ENCODE assay signal across 8 cellular contexts in genomic region chr19:43826787-43827754, GRCh38. TPM values are rescaled to one million over a fixed set of nuclear protein-coding genes. Genes with fewer than 3 reads are reported as not detected.
DNase-seq lines count a peak whose midpoint lies in the region; ATAC-seq and TF ChIP-seq lines count a peak whose summit lies in the region.

Gene ZNF283, plus strand, starts transcription at chr19:43827321. Its CDS starts 6,184 bp downstream, at chr19:43833505.

- peak within 1 kb of the TSS; percentile 98 for H3K4me2 ChIP-seq in osteoblast (ENCODE audit: insufficient read depth, low read length)

- H3K4me1 ChIP-seq in osteoblast (ENCODE audit: insufficient read depth, low read length) (peaks cover 10% of the 10 kb centered on the region), testis (peaks cover 9% of the 10 kb centered on the region)

- H2AFZ ChIP-seq in osteoblast (ENCODE audit: low read length): peak within 1 kb of the TSS; percentile 93

- TF ChIP-seq CTCF in osteoblast (IDR thresholded peaks at IDR 0.05; ENCODE audit: extremely low read depth, low read depth, low read length) (no peak), testis (IDR thresholded peaks at IDR 0.05) (no peak)

- ATAC-seq in SK-N-SH treated with all-trans-retinoic acid at 6 μM for 48 hours (peak; percentile 99), Right ventricle myocardium inferior (peak; percentile 100)

- peaks cover 24% of the 10 kb centered on the region for H3K9me3 Mint-ChIP-seq in activated naive CD8-positive, alpha-beta T cell treated with anti-CD3 and anti-CD28 coated beads for 36 hours

- TF ChIP-seq POLR2A in testis (IDR thresholded peaks at IDR 0.05): no peak

- intact Hi-C loops in Right ventricle myocardium inferior (cut with DNase I): no loop called here
- intact Hi-C loops in testis (cut with DNase I; ENCODE audit: low total_unique reads): no loop called here

- H3K9me3 ChIP-seq in osteoblast (ENCODE audit: low read depth, low read length) (no peaks in the 10 kb centered on the region), testis (no peaks in the 10 kb centered on the region)

- H3K27ac ChIP-seq in osteoblast (ENCODE audit: low read depth, low read length) (peak within 1 kb of the TSS; percentile 59), testis (peak within 1 kb of the TSS; percentile 46 to 51)

- H3K27me3 Mint-ChIP-seq in activated naive CD8-positive, alpha-beta T cell treated with anti-CD3 and anti-CD28 coated beads for 36 hours: peaks cover 18% of the 10 kb centered on the region

- H4K20me1 ChIP-seq in osteoblast (ENCODE audit: insufficient read depth, low read length): no peaks in the 10 kb centered on the region

- H3K27ac Mint-ChIP-seq in activated naive CD8-positive, alpha-beta T cell treated with anti-CD3 and anti-CD28 coated beads for 36 hours: peak within 1 kb of the TSS; percentile 82

- peak within 1 kb of the TSS; percentile 87 for H3K4me3 ChIP-seq in osteoblast (ENCODE audit: insufficient read depth, low read length)
- H3K4me3 ChIP-seq in testis: peak within 1 kb of the TSS; percentile 70 to 83

- 5 to 7% methylated on average over 36 to 46 of the region's 46 CpGs for WGBS in testis, 2 donors

- peaks cover 15% of the 10 kb centered on the region for H3K4me1 Mint-ChIP-seq in activated naive CD8-positive, alpha-beta T cell treated with anti-CD3 and anti-CD28 coated beads for 36 hours

- H3K27me3 ChIP-seq in osteoblast (ENCODE audit: insufficient read depth, low read length) (peaks cover under 1% of the 10 kb centered on the region), testis (no peaks in the 10 kb centered on the region)

- peaks cover 45% of the 10 kb centered on the region for H3K36me3 Mint-ChIP-seq in activated naive CD8-positive, alpha-beta T cell treated with anti-CD3 and anti-CD28 coated beads for 36 hours

- H3K79me2 ChIP-seq in osteoblast (ENCODE audit: insufficient read depth, low read length): peaks cover 12% of the 10 kb centered on the region

- peaks cover 34% of the 10 kb centered on the region for H3K36me3 ChIP-seq in osteoblast (ENCODE audit: insufficient read depth, low read length)
- no peaks in the 10 kb centered on the region for H3K36me3 ChIP-seq in testis (ENCODE audit: low read depth, missing control alignments)

- H3K4me3 Mint-ChIP-seq in activated naive CD8-positive, alpha-beta T cell treated with anti-CD3 and anti-CD28 coated beads for 36 hours: peak within 1 kb of the TSS; percentile 90

- DNase-seq in DMS53 (lab: John Stamatoyannopoulos, UW): peak; percentile 97
- peak; percentile 89 for DNase-seq in H4 (ENCODE audit: low spot score)
- peak; percentile 64 for DNase-seq in NAMALWA (ENCODE audit: low spot score)
- peak; percentile 84 for DNase-seq in activated naive CD8-positive, alpha-beta T cell treated with anti-CD3 and anti-CD28 coated beads for 36 hours
- DNase-seq in Right ventricle myocardium inferior (ENCODE audit: missing footprints): peak; percentile 94
- DNase-seq in osteoblast (ENCODE audit: insufficient read length, low spot score, missing footprints): peak; percentile 94
- peak; percentile 97 for DNase-seq in testis

TF ChIP-seq in SK-N-SH treated with all-trans-retinoic acid at 6 μM for 48 hours, 23 proteins besides CTCF, POLR2A, EP300 and RAD21:
- no peak for TF ChIP-seq CREB5 (CRISPR knock-in tag; IDR thresholded peaks at IDR 0.05; ENCODE audit: low read depth)
- no peak for TF ChIP-seq SNAI2 (CRISPR knock-in tag; IDR thresholded peaks at IDR 0.05)
- no peak for TF ChIP-seq ZNF70 (CRISPR knock-in tag; IDR thresholded peaks at IDR 0.05)
- no peak for TF ChIP-seq TOX (CRISPR knock-in tag; IDR thresholded peaks at IDR 0.05; ENCODE audit: borderline replicate concordance)
- TF ChIP-seq ZFP3 (CRISPR knock-in tag; IDR thresholded peaks at IDR 0.05): no peak
- no peak for TF ChIP-seq PATZ1 (CRISPR knock-in tag; IDR thresholded peaks at IDR 0.05; ENCODE audit: borderline replicate concordance)
- no peak for TF ChIP-seq CSDC2 (CRISPR knock-in tag; IDR thresholded peaks at IDR 0.05)
- TF ChIP-seq ZC3H10 (CRISPR knock-in tag; IDR thresholded peaks at IDR 0.05): no peak
- TF ChIP-seq OSR1 (CRISPR knock-in tag; IDR thresholded peaks at IDR 0.05): no peak
- no peak for TF ChIP-seq ISL1 (CRISPR knock-in tag; IDR thresholded peaks at IDR 0.05)
- TF ChIP-seq ARNTL (CRISPR knock-in tag; IDR thresholded peaks at IDR 0.05; ENCODE audit: borderline replicate concordance, low read depth): no peak
TF ChIP-seq in SK-N-SH treated with all-trans-retinoic acid at 6 μM for 48 hours: peak in this region for 0.

RNA-seq across cellular contexts. Expression of gene ZNF283, which starts in this region (rescaled TPM):
- 6.7 and 10.6 TPM in 2 replicates for total RNA-seq in H4 (2014; rRNA removed; shearing (Covaris generic))
- 1 to 10 TPM; 5.6 to 7.2 TPM for total RNA-seq in activated naive CD8-positive, alpha-beta T cell treated with anti-CD3 and anti-CD28 coated beads for 36 hours
- 11.1 TPM for total RNA-seq in Right ventricle myocardium inferior
- total RNA-seq in osteoblast: 13.4 and 15.6 TPM in 2 replicates
- total RNA-seq in testis: 10 to 100 TPM in 1 of 2 donors, 1 to 10 TPM in 1; 6.9 to 10.7 TPM
- polyA plus RNA-seq in testis (ENCODE audit: insufficient read depth, low read depth, low replicate concordance): 2.9 TPM

Comparison
In these comparisons a context has a peak if more than half of its experiments do, and no peak if none do; other contexts are left out.
1. Peak in every context shown above with its lines: DNase-seq, ATAC-seq, H3K4me3 ChIP-seq and H3K27ac ChIP-seq.